ENCODE assay signal across 18 cellular contexts in genomic region chr17:31266042-31266441, GRCh38. TPM values are rescaled to one million over a fixed set of nuclear protein-coding genes. Genes with fewer than 3 reads are reported as not detected.
A peak's percentile ranks its signal among the peaks of the same experiment; 100 is the strongest.
DNase-seq lines count a peak whose midpoint lies in the region; ATAC-seq and TF ChIP-seq lines count a peak whose summit lies in the region.
"Had no signal": no experiment of that assay in that cellular context is flagged by ENCODE, and none has a peak within 500 bp of the region (broad histone marks: within the 10 kb centered on the region; RNA-seq: fewer than 3 reads in every experiment).

No MANE protein-coding gene starts in this region.

- H3K9me3 Mint-ChIP-seq in chondrocyte (ENCODE audit: low read depth): no peaks in the 10 kb centered on the region
- H3K9me3 Mint-ChIP-seq: activated CD8-positive, alpha-beta T cell treated with anti-CD3 and anti-CD28 coated beads for 36 hours; activated naive CD8-positive, alpha-beta T cell treated with anti-CD3 and anti-CD28 coated beads, Interleukin-2, amount 10 ng/mL, durations not matched to agents 7 days and 5 days; IgD-negative memory B cell had no signal

- H3K27ac Mint-ChIP-seq in chondrocyte (ENCODE audit: unreplicated experiment): no peak overlapping the region
- H3K27ac Mint-ChIP-seq: activated CD8-positive, alpha-beta T cell treated with anti-CD3 and anti-CD28 coated beads for 36 hours; activated naive CD8-positive, alpha-beta T cell treated with anti-CD3 and anti-CD28 coated beads, Interleukin-2, amount 10 ng/mL, durations not matched to agents 7 days and 5 days; IgD-negative memory B cell had no signal

- peaks cover 34% of the 10 kb centered on the region; the same call in 1 of the 2 replicates for H3K36me3 ChIP-seq in Loucy (ENCODE audit: insufficient read depth, low read length)
- H3K36me3 ChIP-seq in GM23248 (ENCODE audit: low read depth): peaks cover 13% of the 10 kb centered on the region; the same call in 1 of the 2 replicates
- H3K36me3 ChIP-seq: BE2C had no signal

- H3K9me3 ChIP-seq in Loucy (ENCODE audit: insufficient read depth, low read depth, low read length) (no peaks in the 10 kb centered on the region), GM23248 (ENCODE audit: low read depth) (no peaks in the 10 kb centered on the region)
- H3K9me3 ChIP-seq: BE2C, thoracic aorta had no signal

- H3K4me1 Mint-ChIP-seq in chondrocyte (ENCODE audit: low read depth): peaks cover 30% of the 10 kb centered on the region
- H3K4me1 Mint-ChIP-seq: IgD-negative memory B cell had no signal

- 97 to 98% methylated on average over 2 of the region's 2 CpGs for WGBS in GM23248 (ENCODE audit: low coverage in 1 of 2, low lambda C conversion rate in 2 of 2, missing lambda C conversion rate in 2 of 2), 2 experiments

- H3F3A ChIP-seq in Loucy (ENCODE audit: low read depth) (no peaks in the 10 kb centered on the region), GM23248 (ENCODE audit: insufficient read depth) (peaks cover 32% of the 10 kb centered on the region)

- H3K4me3 Mint-ChIP-seq in chondrocyte (ENCODE audit: unreplicated experiment): no peak overlapping the region
- H3K4me3 Mint-ChIP-seq: activated CD8-positive, alpha-beta T cell treated with anti-CD3 and anti-CD28 coated beads for 36 hours; activated naive CD8-positive, alpha-beta T cell treated with anti-CD3 and anti-CD28 coated beads, Interleukin-2, amount 10 ng/mL, durations not matched to agents 7 days and 5 days; IgD-negative memory B cell had no signal

- H3K27me3 ChIP-seq in Loucy (ENCODE audit: insufficient read depth, low read length, poor library complexity, severe bottlenecking): no peaks in the 10 kb centered on the region
- H3K27me3 ChIP-seq in GM23248 (replicated peaks; ENCODE audit: insufficient read depth): no peaks in the 10 kb centered on the region
- H3K27me3 ChIP-seq: BE2C had no signal

- ATAC-seq in HG03354 (IDR thresholded peaks at IDR 0.05; ENCODE audit: poor library complexity, severe bottlenecking, unreplicated experiment): no peak
- ATAC-seq: activated CD8-positive, alpha-beta T cell treated with anti-CD3 and anti-CD28 coated beads for 36 hours had no signal

- DNase-seq in activated CD4-positive, alpha-beta T cell treated with anti-CD3 and anti-CD28 coated beads, Interleukin-2, amount 50 U/mL, for 4 hours: peak; percentile 3 to 11
- no peak for DNase-seq in activated CD4-positive, alpha-beta T cell treated with anti-CD3 and anti-CD28 coated beads, Interleukin-2, amount 50 U/mL, for 48 hours
- no peak for DNase-seq in chondrocyte (ENCODE audit: low spot score)
- DNase-seq in retinal pigment epithelial cell (ENCODE audit: low read depth): no peak
- no peak for DNase-seq in GM23248
- DNase-seq in stimulated activated CD4-positive, alpha-beta T cell treated with anti-CD3 and anti-CD28 coated beads, Interleukin-1b, Interleukin-23, amount 100 ng/mL, for 48 hours: no peak
- DNase-seq: activated CD8-positive, alpha-beta T cell treated with anti-CD3 and anti-CD28 coated beads for 36 hours; activated naive CD8-positive, alpha-beta T cell treated with anti-CD3 and anti-CD28 coated beads, Interleukin-2, amount 10 ng/mL, durations not matched to agents 7 days and 5 days; BE2C; islet precursor cell; NCI-H226 had no signal

- H3K4me1 ChIP-seq in Loucy (ENCODE audit: insufficient read depth, low read length, poor library complexity, severe bottlenecking) (no peaks in the 10 kb centered on the region), GM23248 (ENCODE audit: insufficient read depth) (peaks cover 32% of the 10 kb centered on the region)
- H3K4me1 ChIP-seq: BE2C had no signal

- H2AFZ ChIP-seq in Loucy (ENCODE audit: low read length) (no peak overlapping the region), GM23248 (no peak overlapping the region)
- H2AFZ ChIP-seq: parathyroid adenoma had no signal

- H4K20me1 ChIP-seq in Loucy (ENCODE audit: insufficient read depth, low read length, poor library complexity, severe bottlenecking) (no peaks in the 10 kb centered on the region), GM23248 (ENCODE audit: insufficient read depth) (no peaks in the 10 kb centered on the region)

- peak; percentile 69 for TF ChIP-seq CTCF in Loucy (conservative IDR thresholded peaks at IDR 0.05; ENCODE audit: low read length)
- TF ChIP-seq CTCF in chondrocyte (IDR thresholded peaks at IDR 0.05): peak; percentile 53
- peak; percentile 20 for TF ChIP-seq CTCF in retinal pigment epithelial cell (conservative IDR thresholded peaks at IDR 0.05; ENCODE audit: low read depth, low read length)

- no peak overlapping the region for H3K27ac ChIP-seq in GM23248
- H3K27ac ChIP-seq: parathyroid adenoma, SK-N-MC, thoracic aorta had no signal

- no peak overlapping the region for H3K4me2 ChIP-seq in Loucy (ENCODE audit: low read depth, low read length, poor library complexity, severe bottlenecking)
- H3K4me2 ChIP-seq in GM23248 (ENCODE audit: unreplicated experiment): no peak overlapping the region

- peaks cover 15% of the 10 kb centered on the region for H3K36me3 Mint-ChIP-seq in chondrocyte (ENCODE audit: low read depth)

- H3K9ac ChIP-seq in Loucy (ENCODE audit: low read depth, low read length, poor library complexity, severe bottlenecking): no peak overlapping the region
- no peak overlapping the region for H3K9ac ChIP-seq in GM23248
- H3K9ac ChIP-seq: parathyroid adenoma had no signal

- no peaks in the 10 kb centered on the region for H3K27me3 Mint-ChIP-seq in chondrocyte (ENCODE audit: low read depth)
- H3K27me3 Mint-ChIP-seq: activated CD8-positive, alpha-beta T cell treated with anti-CD3 and anti-CD28 coated beads for 36 hours; activated naive CD8-positive, alpha-beta T cell treated with anti-CD3 and anti-CD28 coated beads, Interleukin-2, amount 10 ng/mL, durations not matched to agents 7 days and 5 days; IgD-negative memory B cell had no signal

- H3K4me3 ChIP-seq in Loucy (ENCODE audit: low read length, poor library complexity, severe bottlenecking) (no peak overlapping the region), retinal pigment epithelial cell (ENCODE audit: low read length) (no peak overlapping the region), GM23248 (no peak overlapping the region)
- H3K4me3 ChIP-seq: SK-N-MC, thoracic aorta had no signal

- H3K79me2 ChIP-seq in Loucy (ENCODE audit: insufficient read depth, low read length): no peaks in the 10 kb centered on the region
- no peaks in the 10 kb centered on the region for H3K79me2 ChIP-seq in GM23248 (ENCODE audit: insufficient read depth)
- H3K79me2 ChIP-seq: parathyroid adenoma had no signal

- no peaks in the 10 kb centered on the region for H3K9me2 ChIP-seq in Loucy (replicated peaks; ENCODE audit: low read depth, low read length)
- no peaks in the 10 kb centered on the region; the same call in 1 of the 2 replicates for H3K9me2 ChIP-seq in GM23248 (ENCODE audit: insufficient read depth)

- in situ Hi-C loops in GM23248 (cut with MboI): no loop called here

RNA-seq across cellular contexts. Expression of gene OMG, which starts 31.0 kb away (rescaled TPM):
- total RNA-seq in chondrocyte: not detected in 3 replicates
- not detected in 2 replicates for total RNA-seq in GM23248 (2014; rRNA removed; shearing (Covaris generic))
- 0.25 TPM in 1 of 2 replicates, not detected in the other for polyA plus RNA-seq in GM23248 (2016; fragmentation: Nextera tagmentation; extraction: Ambion mirVana)
- total RNA-seq: endothelial cell of umbilical vein, thoracic aorta had no signal
- polyA plus RNA-seq: IgD-negative memory B cell had no signal

RNA-seq across cellular contexts. Expression of gene EVI2B, which starts 47.8 kb away (rescaled TPM):
- 0.21 TPM in 1 of 3 replicates, not detected in the others for total RNA-seq in chondrocyte
- total RNA-seq in GM23248 (2014; rRNA removed; shearing (Covaris generic)): 0.22 TPM in 1 of 2 replicates, not detected in the other
- polyA plus RNA-seq in GM23248 (2016; fragmentation: Nextera tagmentation; extraction: Ambion mirVana): 0.49 and 0.51 TPM in 2 replicates

RNA-seq across cellular contexts. Expression of gene EVI2A, which starts 55.4 kb away (rescaled TPM):
- 0.22 TPM in 1 of 3 replicates, not detected in the others for total RNA-seq in chondrocyte
- 0.86 and 0.89 TPM in 2 replicates for total RNA-seq in GM23248 (2014; rRNA removed; shearing (Covaris generic))
- polyA plus RNA-seq in GM23248 (2016; fragmentation: Nextera tagmentation; extraction: Ambion mirVana): 0.40 and 0.62 TPM in 2 replicates

Comparison
In these comparisons a context has a peak if more than half of its experiments do, and no peak if none do; other contexts are left out.
1. DNase-seq: peak in activated CD4-positive, alpha-beta T cell treated with anti-CD3 and anti-CD28 coated beads, Interleukin-2, amount 50 U/mL, for 4 hours (2 of 2); none in activated CD4-positive, alpha-beta T cell treated with anti-CD3 and anti-CD28 coated beads, Interleukin-2, amount 50 U/mL, for 48 hours (0 of 2), chondrocyte (single experiment), retinal pigment epithelial cell (single experiment), GM23248 (single experiment) and stimulated activated CD4-positive, alpha-beta T cell treated with anti-CD3 and anti-CD28 coated beads, Interleukin-1b, Interleukin-23, amount 100 ng/mL, for 48 hours (single experiment).
2. Peak in every context shown above with its lines, with median percentiles within 50 percentile points of each other: CTCF ChIP-seq.